Comparison of ENCODE assay signal across 8 cellular contexts in genomic region chr10:73159038-73159648, GRCh38. TPM values are rescaled to one million over a fixed set of nuclear protein-coding genes. Genes with fewer than 3 reads are reported as not detected.
DNase-seq lines count a peak whose midpoint lies in the region; ATAC-seq and TF ChIP-seq lines count a peak whose summit lies in the region.

No MANE protein-coding gene starts in this region.

- H4K8ac ChIP-seq in H9 (replicated peaks; ENCODE audit: insufficient read length, low read depth, low read length) = no peak overlapping the region

- H3K23ac ChIP-seq in H9 (ENCODE audit: insufficient read length, low read depth, low read length) = no peak overlapping the region

- no peaks in the 10 kb centered on the region for H3K27me3 Mint-ChIP-seq in CD14-positive monocyte (ENCODE audit: low read depth in 3 of 3)
- H3K27me3 Mint-ChIP-seq in H9 (ENCODE audit: low read depth) = no peaks in the 10 kb centered on the region
- H3K27me3 Mint-ChIP-seq in activated T-helper 17 cell treated with anti-CD3 and anti-CD28 coated beads, Interleukin-2, amount 50 U/mL, for 72 hours = no peaks in the 10 kb centered on the region

- in situ Hi-C loops in Panc1 (cut with HindIII; ENCODE audit: low pct_unique_long_range_greater_than_20kb, low sequenced_read_pairs) = no loop called here

- H2BK15ac ChIP-seq in H9 (ENCODE audit: low read depth, low read length) = no peak overlapping the region

- H4K91ac ChIP-seq in H9 (ENCODE audit: insufficient read length, low read depth, low read length) = no peak overlapping the region

- H3K36me3 ChIP-seq in Panc1 (ENCODE audit: control insufficient read depth, insufficient read depth, low read length) (peaks cover 26% of the 10 kb centered on the region), parathyroid adenoma (ENCODE audit: control insufficient read depth, insufficient read depth, low read length) (no peaks in the 10 kb centered on the region)

- H3K9me3 ChIP-seq in H9 (ENCODE audit: control insufficient read depth, low read depth, low read length) (no peaks in the 10 kb centered on the region), Panc1 (ENCODE audit: control insufficient read depth, insufficient read depth, low read depth, low read length) (no peaks in the 10 kb centered on the region), parathyroid adenoma (ENCODE audit: control insufficient read depth, low read length) (no peaks in the 10 kb centered on the region)

- no peak overlapping the region for H3K4me2 ChIP-seq in H9 (ENCODE audit: insufficient read depth, insufficient read length, low read length)
- no peak overlapping the region for H3K4me2 ChIP-seq in parathyroid adenoma (ENCODE audit: low read length)

- no peak overlapping the region for H3K18ac ChIP-seq in H9 (ENCODE audit: insufficient read length, low read depth, low read length)

- H2BK12ac ChIP-seq in H9 (ENCODE audit: insufficient read length, low read depth, low read length) = no peak overlapping the region

- no peak overlapping the region for H3K4me3 Mint-ChIP-seq in CD14-positive monocyte
- no peak overlapping the region for H3K4me3 Mint-ChIP-seq in H9
- H3K4me3 Mint-ChIP-seq in activated T-helper 17 cell treated with anti-CD3 and anti-CD28 coated beads, Interleukin-2, amount 50 U/mL, for 72 hours = no peak overlapping the region

- no peak overlapping the region for H2BK120ac ChIP-seq in H9 (ENCODE audit: low read depth, low read length, poor library complexity, severe bottlenecking)

- no peak for DNase-seq in CD14-positive monocyte (ENCODE audit: low spot score)
- DNase-seq in H9 = peak; percentile 30
- DNase-seq in Panc1 (ENCODE audit: low read depth, low spot score) = peak; percentile 25
- peak; percentile 36 to 73 for DNase-seq in foreskin fibroblast

- CTCF ChIA-PET in Panc1 (lab: Charles Lee) = interaction anchor here (0.5 to 1.3 kb wide), 3 partner anchors 14 to 62 kb away, joined by 3 to 7 read pairs (median 5); partner anchors contain the start of gene P4HA1

- H2BK20ac ChIP-seq in H9 (ENCODE audit: low read depth, low read length, poor library complexity, severe bottlenecking) = no peak overlapping the region

- H3K4ac ChIP-seq in H9 (ENCODE audit: low read depth, low read length) = no peak overlapping the region

- no peak overlapping the region for H3K4me3 ChIP-seq in Panc1 (ENCODE audit: low read depth in 2 of 2, low read length in 2 of 2)
- no peak overlapping the region for H3K4me3 ChIP-seq in foreskin fibroblast (ENCODE audit: low read depth in 1 of 2, low read length in 2 of 2)
- H3K4me3 ChIP-seq in parathyroid adenoma (ENCODE audit: low read depth, low read length) = no peak overlapping the region

- H3K9ac ChIP-seq in H9 (ENCODE audit: extremely low read depth, insufficient read length, low read length) = no peak overlapping the region
- no peak overlapping the region for H3K9ac ChIP-seq in parathyroid adenoma

- no peaks in the 10 kb centered on the region for H4K20me1 ChIP-seq in H9 (ENCODE audit: control insufficient read depth, insufficient read depth, insufficient read length)

- H3K27ac Mint-ChIP-seq in CD14-positive monocyte (no peak overlapping the region), H9 (no peak overlapping the region)
- no peak overlapping the region for H3K27ac Mint-ChIP-seq in activated T-helper 17 cell treated with anti-CD3 and anti-CD28 coated beads, Interleukin-2, amount 50 U/mL, for 72 hours

- H3K56ac ChIP-seq in H9 (ENCODE audit: insufficient read length, low read depth, low read length) = no peak overlapping the region

- no peak overlapping the region for H3K27ac ChIP-seq in H9 (ENCODE audit: insufficient read length, low read depth, low read length)
- no peak overlapping the region for H3K27ac ChIP-seq in Panc1 (ENCODE audit: low read length)
- H3K27ac ChIP-seq in parathyroid adenoma = no peak overlapping the region

- H3K4me1 Mint-ChIP-seq in CD14-positive monocyte (peaks cover 10% of the 10 kb centered on the region), H9 (no peaks in the 10 kb centered on the region)
- H3K4me1 Mint-ChIP-seq in activated T-helper 17 cell treated with anti-CD3 and anti-CD28 coated beads, Interleukin-2, amount 50 U/mL, for 72 hours = peaks cover 21% of the 10 kb centered on the region

- H3K9me3 Mint-ChIP-seq in CD14-positive monocyte (no peaks in the 10 kb centered on the region), H9 (no peaks in the 10 kb centered on the region)
- H3K9me3 Mint-ChIP-seq in activated T-helper 17 cell treated with anti-CD3 and anti-CD28 coated beads, Interleukin-2, amount 50 U/mL, for 72 hours = no peaks in the 10 kb centered on the region

- WGBS in H9 (ENCODE audit: extremely low coverage, insufficient read length, low lambda C conversion rate) = no CpG with 5 or more reads among the region's 5 CpGs

- no peak overlapping the region for H3K14ac ChIP-seq in H9 (ENCODE audit: insufficient read depth, low read length)

- no peaks in the 10 kb centered on the region for H3K79me1 ChIP-seq in H9 (ENCODE audit: insufficient read depth, low read depth, low read length, poor library complexity, severe bottlenecking)

- TF ChIP-seq CTCF in CD14-positive monocyte (IDR thresholded peaks at IDR 0.05) (peak; percentile 85), H9 (conservative IDR thresholded peaks at IDR 0.05) (peak; percentile 88), Panc1 (IDR thresholded peaks at IDR 0.05) (peak; percentile 88; the same call in 1 of the 2 replicates), foreskin fibroblast (IDR thresholded peaks at IDR 0.05; ENCODE audit: low read depth, low read length) (peak; percentile 69), parathyroid adenoma (IDR thresholded peaks at IDR 0.05) (peak; percentile 79)

- ATAC-seq in Panc1 (no peak), HG02840 (IDR thresholded peaks at IDR 0.05; ENCODE audit: low FRiP score, unreplicated experiment) (no peak), GM19467 (IDR thresholded peaks at IDR 0.05; ENCODE audit: unreplicated experiment) (no peak)
- ATAC-seq in activated T-helper 17 cell treated with anti-CD3 and anti-CD28 coated beads, Interleukin-2, amount 50 U/mL, for 72 hours (replicated peaks) = peak; percentile 39

- no peak overlapping the region for H4K5ac ChIP-seq in H9 (ENCODE audit: insufficient read length, low read depth, low read length)

- H2AFZ ChIP-seq in H9 (ENCODE audit: low read length) = no peak overlapping the region
- no peak overlapping the region for H2AFZ ChIP-seq in parathyroid adenoma

- H2BK5ac ChIP-seq in H9 (ENCODE audit: insufficient read length, low read length) = no peak overlapping the region

- H3K36me3 Mint-ChIP-seq in CD14-positive monocyte (peaks cover 51 to 73% of the 10 kb centered on the region in 2 donors), H9 (ENCODE audit: insufficient read depth in 1 of 3, low read depth in 3 of 3) (peaks cover 24 to 53% (median 37%) of the 10 kb centered on the region in 3 experiments; a peak in 6 of 7 replicates)
- H3K36me3 Mint-ChIP-seq in activated T-helper 17 cell treated with anti-CD3 and anti-CD28 coated beads, Interleukin-2, amount 50 U/mL, for 72 hours (ENCODE audit: low read depth) = peaks cover 92% of the 10 kb centered on the region

- BruUV-seq in Panc1 (replicated peaks; lab: Mats Ljungman, UMichigan) = TSS peak; percentile 52

- intact Hi-C loops in CD14-positive monocyte (cut with micrococcal nuclease) = no loop called here
- intact Hi-C loops in Panc1 (cut with micrococcal nuclease; ENCODE audit: unreplicated experiment) = loop anchor here (2.0 kb wide), 1 partner anchor 62 kb away; the partner anchor contains the start of gene P4HA1

- H3K27me3 ChIP-seq in H9 (ENCODE audit: insufficient read depth, low read length) (no peaks in the 10 kb centered on the region), Panc1 (ENCODE audit: control insufficient read depth, insufficient read depth, low read length) (no peaks in the 10 kb centered on the region), parathyroid adenoma (ENCODE audit: control insufficient read depth, insufficient read depth, low read length) (no peaks in the 10 kb centered on the region)

- POLR2A ChIA-PET in Panc1 (lab: Charles Lee) = interaction anchor here (0.7 kb wide), 1 partner anchor 247 kb away, joined by 7 read pairs; no protein-coding TSS in a partner anchor

- H3K23me2 ChIP-seq in H9 (ENCODE audit: insufficient read length, low read depth, low read length, poor library complexity, severe bottlenecking) = no peaks in the 10 kb centered on the region

- H3T11ph ChIP-seq in H9 (ENCODE audit: low read length) = no peak overlapping the region

- H3K79me2 ChIP-seq in H9 (ENCODE audit: insufficient read depth, low read length) = no peaks in the 10 kb centered on the region
- peaks cover 20% of the 10 kb centered on the region for H3K79me2 ChIP-seq in parathyroid adenoma

- H2AK5ac ChIP-seq in H9 (ENCODE audit: insufficient read length, low read length) = no peak overlapping the region

- H3K4me1 ChIP-seq in H9 (ENCODE audit: insufficient read depth, low read length) (no peaks in the 10 kb centered on the region), Panc1 (ENCODE audit: control insufficient read depth, insufficient read depth, low read length) (0 out of 2 replicates have a peak, but pooled peaks cover 4% of the 10 kb centered on the region), parathyroid adenoma (no peaks in the 10 kb centered on the region)

RNA-seq across cellular contexts. Expression of gene ECD, which starts 8.7 kb away (rescaled TPM):
- 10 to 100 TPM; 16.7 to 20.2 TPM for polyA plus RNA-seq in CD14-positive monocyte
- total RNA-seq in H9 (2021) (39.9 and 41.6 TPM in 2 replicates), Panc1 (2021; ENCODE audit: unreplicated experiment) (53.9 TPM)
- polyA plus RNA-seq in Panc1 (2012; ENCODE audit: insufficient read length) = 37.0 TPM
- 10 to 100 TPM; 27.8 to 29.6 TPM for total RNA-seq in activated T-helper 17 cell treated with anti-CD3 and anti-CD28 coated beads, Interleukin-2, amount 50 U/mL, for 72 hours

RNA-seq across cellular contexts. Expression of gene FAM149B1, which starts 8.8 kb away (rescaled TPM):
- 1 to 10 TPM; 2.6 TPM for polyA plus RNA-seq in CD14-positive monocyte
- total RNA-seq in H9 (2021) = 16.8 and 17.9 TPM in 2 replicates
- 20.8 TPM for total RNA-seq in Panc1 (2021; ENCODE audit: unreplicated experiment)
- polyA plus RNA-seq in Panc1 (2012; ENCODE audit: insufficient read length) = 16.3 TPM
- total RNA-seq in activated T-helper 17 cell treated with anti-CD3 and anti-CD28 coated beads, Interleukin-2, amount 50 U/mL, for 72 hours = 10 to 100 TPM; 12.6 to 20.8 TPM

RNA-seq across cellular contexts. Expression of gene NUDT13, which starts 48.9 kb away (rescaled TPM):
- polyA plus RNA-seq in CD14-positive monocyte = 1 to 10 TPM in 1 of 2 donors, under 1 TPM in 1; 0.69 to 1.0 TPM
- 1.5 and 1.6 TPM in 2 replicates for total RNA-seq in H9 (2021)
- total RNA-seq in Panc1 (2021; ENCODE audit: unreplicated experiment) = 6.1 TPM
- 3.2 TPM for polyA plus RNA-seq in Panc1 (2012; ENCODE audit: insufficient read length)
- 1 to 10 TPM in 1 of 2 donors, under 1 TPM in 1; 0.91 to 1.3 TPM for total RNA-seq in activated T-helper 17 cell treated with anti-CD3 and anti-CD28 coated beads, Interleukin-2, amount 50 U/mL, for 72 hours
